Comparison of ENCODE assay signal across 8 cellular contexts in genomic region chr5:14270212-14270702, GRCh38.
DNase-seq lines count a peak whose midpoint lies in the region; ATAC-seq and TF ChIP-seq lines count a peak whose summit lies in the region.

No MANE protein-coding gene starts in this region.

- H3K27ac ChIP-seq in WERI-Rb-1 (no peak overlapping the region), cardiac muscle cell (peak overlapping the region; percentile 96), rectal smooth muscle tissue (ENCODE audit: low read depth, low read length) (peak overlapping the region; percentile 64)

- H3K4me3 Mint-ChIP-seq in activated CD8-positive, alpha-beta memory T cell treated with anti-CD3 and anti-CD28 coated beads, Interleukin-2, amount 10 ng/mL, durations not matched to agents 7 days and 5 days = no peak overlapping the region

- H3K9me3 ChIP-seq in WERI-Rb-1 (ENCODE audit: severe bottlenecking) (no peaks in the 10 kb centered on the region), cardiac muscle cell (ENCODE audit: low read depth) (no peaks in the 10 kb centered on the region)

- peaks cover 39% of the 10 kb centered on the region for H3K27me3 Mint-ChIP-seq in activated CD8-positive, alpha-beta memory T cell treated with anti-CD3 and anti-CD28 coated beads, Interleukin-2, amount 10 ng/mL, durations not matched to agents 7 days and 5 days

- peak; percentile 6 for ATAC-seq in activated CD8-positive, alpha-beta memory T cell treated with anti-CD3 and anti-CD28 coated beads, Interleukin-2, amount 10 ng/mL, durations not matched to agents 7 days and 5 days
- ATAC-seq in HG03175 (IDR thresholded peaks at IDR 0.05; ENCODE audit: unreplicated experiment) (peak; percentile 65), GM19455 (IDR thresholded peaks at IDR 0.05; ENCODE audit: unreplicated experiment) (no peak)

- peaks cover 68% of the 10 kb centered on the region for H3K4me1 ChIP-seq in cardiac muscle cell (ENCODE audit: low read depth)
- H3K4me1 ChIP-seq in rectal smooth muscle tissue (ENCODE audit: control insufficient read depth, insufficient read depth, low read length) = peaks cover 26% of the 10 kb centered on the region

- no peaks in the 10 kb centered on the region for H3K9me3 Mint-ChIP-seq in activated CD8-positive, alpha-beta memory T cell treated with anti-CD3 and anti-CD28 coated beads, Interleukin-2, amount 10 ng/mL, durations not matched to agents 7 days and 5 days (ENCODE audit: low read depth)

- H3K4me1 Mint-ChIP-seq in activated CD8-positive, alpha-beta memory T cell treated with anti-CD3 and anti-CD28 coated beads, Interleukin-2, amount 10 ng/mL, durations not matched to agents 7 days and 5 days = peaks cover 3% of the 10 kb centered on the region

- CTCF ChIA-PET in activated CD8-positive, alpha-beta memory T cell treated with anti-CD3 and anti-CD28 coated beads, Interleukin-2, amount 10 ng/mL, durations not matched to agents 7 days and 5 days (lab: Charles Lee) = interaction anchor here (0.8 to 1.6 kb wide), 10 partner anchors 9 to 284 kb away, joined by 3 to 7 read pairs (median 3); no protein-coding TSS in a partner anchor

- peak; percentile 74 for TF ChIP-seq CTCF in WERI-Rb-1 (IDR thresholded peaks at IDR 0.05; ENCODE audit: low read depth, low read length)
- TF ChIP-seq CTCF in cardiac muscle cell (IDR thresholded peaks at IDR 0.05; ENCODE audit: low read depth, low read length) = peak; percentile 83

- DNase-seq in activated CD8-positive, alpha-beta memory T cell treated with anti-CD3 and anti-CD28 coated beads, Interleukin-2, amount 10 ng/mL, durations not matched to agents 7 days and 5 days = no peak
- no peak for DNase-seq in activated CD8-positive, alpha-beta memory T cell treated with anti-CD3 and anti-CD28 coated beads, Interleukin-2, amount 50 U/mL, for 4 hours
- DNase-seq in NCI-H2171 (lab: John Stamatoyannopoulos, UW) (peak; percentile 45), WERI-Rb-1 (peak; percentile 70), cardiac muscle cell (ENCODE audit: low read depth in 1 of 2, low spot score in 1 of 2) (peak; percentile 77 to 95)

- no peaks in the 10 kb centered on the region for H3K27me3 ChIP-seq in WERI-Rb-1 (ENCODE audit: insufficient read depth, low read depth, severe bottlenecking)
- no peaks in the 10 kb centered on the region for H3K27me3 ChIP-seq in cardiac muscle cell
- H3K27me3 ChIP-seq in rectal smooth muscle tissue (ENCODE audit: control insufficient read depth, insufficient read depth, low read length) = no peaks in the 10 kb centered on the region

- no peaks in the 10 kb centered on the region for H3K36me3 ChIP-seq in WERI-Rb-1
- no peaks in the 10 kb centered on the region for H3K36me3 ChIP-seq in cardiac muscle cell
- H3K36me3 ChIP-seq in rectal smooth muscle tissue (ENCODE audit: control insufficient read depth, insufficient read depth, low read length) = no peaks in the 10 kb centered on the region

- H3K27ac Mint-ChIP-seq in activated CD8-positive, alpha-beta memory T cell treated with anti-CD3 and anti-CD28 coated beads, Interleukin-2, amount 10 ng/mL, durations not matched to agents 7 days and 5 days = no peak overlapping the region

- H3K36me3 Mint-ChIP-seq in activated CD8-positive, alpha-beta memory T cell treated with anti-CD3 and anti-CD28 coated beads, Interleukin-2, amount 10 ng/mL, durations not matched to agents 7 days and 5 days = no peaks in the 10 kb centered on the region

- H3K9ac ChIP-seq in rectal smooth muscle tissue (ENCODE audit: low read length) = no peak overlapping the region

- no peak overlapping the region for H3K4me3 ChIP-seq in WERI-Rb-1 (ENCODE audit: low read depth, low read length)
- no peak overlapping the region for H3K4me3 ChIP-seq in cardiac muscle cell
- H3K4me3 ChIP-seq in rectal smooth muscle tissue (ENCODE audit: low read length) = no peak overlapping the region

Comparison
In these comparisons a context has a peak if more than half of its experiments do, and no peak if none do; other contexts are left out.
1. DNase-seq: peak in NCI-H2171 (single experiment), WERI-Rb-1 (single experiment) and cardiac muscle cell (2 of 2); none in activated CD8-positive, alpha-beta memory T cell treated with anti-CD3 and anti-CD28 coated beads, Interleukin-2, amount 10 ng/mL, durations not matched to agents 7 days and 5 days (single experiment) and activated CD8-positive, alpha-beta memory T cell treated with anti-CD3 and anti-CD28 coated beads, Interleukin-2, amount 50 U/mL, for 4 hours (single experiment).